ENCODE assay signal across 14 cellular contexts in the genomic region with DNA sequence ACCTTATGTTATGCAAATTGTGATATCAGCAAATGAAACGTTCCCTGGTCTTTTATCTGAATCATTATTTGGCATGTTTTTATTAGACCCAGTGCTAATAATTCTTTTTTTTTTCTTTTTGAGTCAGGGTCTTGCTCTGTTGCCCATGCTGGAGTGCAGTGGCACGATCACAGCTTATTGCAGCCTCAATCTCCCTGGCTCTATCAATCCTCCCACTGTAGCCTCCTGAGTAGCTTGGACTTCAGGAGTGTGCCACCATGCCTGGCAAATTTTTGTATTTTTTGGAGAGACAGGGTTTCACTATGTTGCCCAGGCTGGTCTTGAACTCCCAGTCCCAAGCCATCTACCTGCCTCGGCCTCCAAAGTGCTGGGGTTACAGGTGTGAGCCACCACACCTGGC. TPM values are rescaled to one million over a fixed set of nuclear protein-coding genes. Genes with fewer than 3 reads are reported as not detected.
DNase-seq lines count a peak whose midpoint lies in the region; ATAC-seq and TF ChIP-seq lines count a peak whose summit lies in the region.
"Had no signal": no experiment of that assay in that cellular context is flagged by ENCODE, and none has a peak within 500 bp of the region (broad histone marks: within the 10 kb centered on the region; RNA-seq: fewer than 3 reads in every experiment).

No MANE protein-coding gene starts in this region.

- no peak overlapping the region for H2AFZ ChIP-seq in neural progenitor cell (replicated peaks)
- H2AFZ ChIP-seq: GM23248 had no signal

- intact Hi-C loops in natural killer cell (cut with micrococcal nuclease) = no loop called here

- H3K27me3 ChIP-seq in neural progenitor cell = no peaks in the 10 kb centered on the region
- H3K27me3 ChIP-seq: BLaER1 had no signal

- H3K4me3 Mint-ChIP-seq in natural killer cell = peak overlapping the region; percentile 29
- H3K4me3 Mint-ChIP-seq in natural killer cell treated with Interleukin-12 subunit alpha and Interleukin-12 subunit beta and Interleukin-15 and Interleukin-18, amount 100 ng/mL, for 72 hours = no peak overlapping the region
- H3K4me3 Mint-ChIP-seq in effector memory CD8-positive, alpha-beta T cell = no peak overlapping the region
- H3K4me3 Mint-ChIP-seq in neural progenitor cell = no peak overlapping the region
- H3K4me3 Mint-ChIP-seq: CD4-positive, CD25-positive, alpha-beta regulatory T cell had no signal

- H3K36me3 Mint-ChIP-seq in natural killer cell = no peaks in the 10 kb centered on the region
- no peaks in the 10 kb centered on the region for H3K36me3 Mint-ChIP-seq in natural killer cell treated with Interleukin-12 subunit alpha and Interleukin-12 subunit beta and Interleukin-15 and Interleukin-18, amount 100 ng/mL, for 72 hours
- H3K36me3 Mint-ChIP-seq in effector memory CD8-positive, alpha-beta T cell (ENCODE audit: insufficient read depth) = no peaks in the 10 kb centered on the region
- H3K36me3 Mint-ChIP-seq in neural progenitor cell = no peaks in the 10 kb centered on the region
- H3K36me3 Mint-ChIP-seq: CD4-positive, CD25-positive, alpha-beta regulatory T cell had no signal

- H3K27ac ChIP-seq in neural progenitor cell = peak overlapping the region; percentile 45
- H3K27ac ChIP-seq: BLaER1, GM23248 had no signal

- H3K9me3 Mint-ChIP-seq in natural killer cell (no peaks in the 10 kb centered on the region), neural progenitor cell (no peaks in the 10 kb centered on the region)
- no peaks in the 10 kb centered on the region for H3K9me3 Mint-ChIP-seq in natural killer cell treated with Interleukin-12 subunit alpha and Interleukin-12 subunit beta and Interleukin-15 and Interleukin-18, amount 100 ng/mL, for 72 hours
- no peaks in the 10 kb centered on the region for H3K9me3 Mint-ChIP-seq in effector memory CD8-positive, alpha-beta T cell

- DNase-seq in natural killer cell (no peak), neural progenitor cell (ENCODE audit: low spot score) (no peak), A172 (ENCODE audit: low spot score) (no peak), EL (no peak), AG08396 (ENCODE audit: low spot score) (no peak)
- no peak for DNase-seq in natural killer cell treated with Interleukin-12 subunit alpha and Interleukin-12 subunit beta and Interleukin-15 and Interleukin-18, amount 100 ng/mL, for 72 hours (ENCODE audit: low spot score)
- DNase-seq in effector memory CD8-positive, alpha-beta T cell = no peak
- DNase-seq: CD4-positive, CD25-positive, alpha-beta regulatory T cell; DMS53; GM23248 had no signal

- H3K9me3 ChIP-seq in neural progenitor cell (ENCODE audit: low read depth) = no peaks in the 10 kb centered on the region
- H3K9me3 ChIP-seq: BLaER1 had no signal

- H3K4me2 ChIP-seq in neural progenitor cell = peak overlapping the region; percentile 14
- H3K4me2 ChIP-seq: BLaER1 had no signal

- no peak overlapping the region for H3K9ac ChIP-seq in neural progenitor cell
- H3K9ac ChIP-seq: BLaER1, GM23248 had no signal

- no peaks in the 10 kb centered on the region for H3K36me3 ChIP-seq in neural progenitor cell
- H3K36me3 ChIP-seq: BLaER1 had no signal

- H4K20me1 ChIP-seq in neural progenitor cell (ENCODE audit: low read depth) = peaks cover 68% of the 10 kb centered on the region
- H4K20me1 ChIP-seq: BLaER1 had no signal

- peaks cover 85 to 88% of the 10 kb centered on the region in 2 donors for H3K4me1 Mint-ChIP-seq in natural killer cell
- H3K4me1 Mint-ChIP-seq in natural killer cell treated with Interleukin-12 subunit alpha and Interleukin-12 subunit beta and Interleukin-15 and Interleukin-18, amount 100 ng/mL, for 72 hours (ENCODE audit: low read depth in 2 of 2) = peaks cover 44 to 45% of the 10 kb centered on the region in 2 donors
- peaks cover 10 to 62% of the 10 kb centered on the region in 2 donors for H3K4me1 Mint-ChIP-seq in effector memory CD8-positive, alpha-beta T cell (ENCODE audit: low read depth in 2 of 2)
- peaks cover 42% of the 10 kb centered on the region for H3K4me1 Mint-ChIP-seq in neural progenitor cell
- H3K4me1 Mint-ChIP-seq: CD4-positive, CD25-positive, alpha-beta regulatory T cell had no signal

- peaks cover 97% of the 10 kb centered on the region for H3K79me2 ChIP-seq in neural progenitor cell (ENCODE audit: low read depth)

- H3K27me3 Mint-ChIP-seq in natural killer cell (ENCODE audit: low read depth in 2 of 2) (no peaks in the 10 kb centered on the region), neural progenitor cell (ENCODE audit: insufficient read depth, low read depth) (no peaks in the 10 kb centered on the region)
- H3K27me3 Mint-ChIP-seq in natural killer cell treated with Interleukin-12 subunit alpha and Interleukin-12 subunit beta and Interleukin-15 and Interleukin-18, amount 100 ng/mL, for 72 hours = no peaks in the 10 kb centered on the region
- no peaks in the 10 kb centered on the region for H3K27me3 Mint-ChIP-seq in effector memory CD8-positive, alpha-beta T cell

- peaks cover 58% of the 10 kb centered on the region for H3K4me1 ChIP-seq in neural progenitor cell
- H3K4me1 ChIP-seq: BLaER1 had no signal

- H3K4me3 ChIP-seq in neural progenitor cell = no peak overlapping the region
- H3K4me3 ChIP-seq: BLaER1, GM12878, GM23248 had no signal

- no peak for TF ChIP-seq CTCF in natural killer cell (IDR thresholded peaks at IDR 0.05)
- TF ChIP-seq CTCF in neural progenitor cell (IDR thresholded peaks at IDR 0.05) = no peak

- ATAC-seq in natural killer cell (no peak), HG02798 (IDR thresholded peaks at IDR 0.05; ENCODE audit: poor library complexity, unreplicated experiment) (no peak)
- no peak for ATAC-seq in natural killer cell treated with Interleukin-12 subunit alpha and Interleukin-12 subunit beta and Interleukin-15 and Interleukin-18, amount 100 ng/mL, for 72 hours
- ATAC-seq in effector memory CD8-positive, alpha-beta T cell (replicated peaks) = no peak
- ATAC-seq: GM12878, HCT116 had no signal

- peaks cover 49% of the 10 kb centered on the region for H3F3A ChIP-seq in neural progenitor cell (ENCODE audit: low read depth)

- H3K27ac Mint-ChIP-seq in natural killer cell (peak overlapping the region; percentile 40 to 81), neural progenitor cell (no peak overlapping the region)
- peak overlapping the region in 1 of 2 donors; percentile 19 for H3K27ac Mint-ChIP-seq in natural killer cell treated with Interleukin-12 subunit alpha and Interleukin-12 subunit beta and Interleukin-15 and Interleukin-18, amount 100 ng/mL, for 72 hours
- peak overlapping the region; percentile 62 to 87 for H3K27ac Mint-ChIP-seq in effector memory CD8-positive, alpha-beta T cell
- H3K27ac Mint-ChIP-seq: CD4-positive, CD25-positive, alpha-beta regulatory T cell had no signal

RNA-seq across cellular contexts. Expression of a gene that starts 18.3 kb away (rescaled TPM):
- total RNA-seq in natural killer cell = 100 to 1,000 TPM in 1 of 3 donors, 10 to 100 TPM in 2; 84.3 to 111 (median 88.3) TPM
- total RNA-seq in natural killer cell treated with Interleukin-12 subunit alpha and Interleukin-12 subunit beta and Interleukin-15 and Interleukin-18, amount 100 ng/mL, for 72 hours = 10 to 100 TPM; 18.0 to 28.3 TPM
- 66.4 and 117 TPM in 2 replicates for total RNA-seq in neural progenitor cell (ENCODE audit: low replicate concordance)
- 21.2 and 26.1 TPM in 2 replicates for total RNA-seq in A172 (2014; rRNA removed; shearing (Covaris generic))
